Comparison of ENCODE assay signal across 20 cellular contexts in the genomic region with DNA sequence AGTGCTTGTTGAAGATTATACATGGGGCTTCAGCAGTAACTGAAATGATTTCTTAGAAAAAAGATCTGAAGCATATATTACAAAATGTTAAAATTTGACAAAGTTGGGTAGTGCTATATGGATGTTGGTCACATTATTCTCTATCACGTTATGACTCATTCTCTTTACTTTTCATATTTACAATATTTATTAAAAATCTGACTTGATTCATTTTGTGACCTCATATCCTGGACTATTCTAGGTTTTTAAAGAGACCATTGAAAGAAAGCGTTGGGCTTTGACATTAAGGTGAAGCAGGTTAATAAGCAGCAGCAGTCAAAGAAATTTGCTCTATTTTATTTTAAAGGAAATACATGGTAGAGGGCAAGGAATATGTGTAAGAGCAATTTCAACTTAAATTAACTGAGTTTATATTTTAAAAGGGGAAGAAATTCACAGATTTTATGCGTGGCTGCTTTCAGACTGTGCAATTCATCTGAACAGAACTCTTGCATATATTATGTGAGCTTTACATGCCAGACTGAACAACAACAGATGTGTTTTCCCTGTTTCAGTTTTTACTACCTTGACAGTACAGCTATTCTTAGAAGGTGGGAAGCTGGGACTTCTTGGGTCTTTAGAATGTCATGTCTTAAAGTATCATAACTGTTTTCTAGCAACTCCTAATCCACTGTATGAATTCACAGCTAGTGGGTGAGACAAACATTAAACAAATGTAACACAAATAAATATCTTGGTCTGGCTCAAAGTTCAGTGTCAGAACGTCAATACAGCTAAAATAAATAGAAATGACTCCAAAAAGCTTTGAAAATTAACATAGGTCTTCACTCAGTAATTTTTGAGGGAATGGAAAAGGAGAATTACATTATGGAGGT. TPM values are rescaled to one million over a fixed set of nuclear protein-coding genes. Genes with fewer than 3 reads are reported as not detected.
"Had no signal": no experiment of that assay in that cellular context is flagged by ENCODE, and none has a peak within 500 bp of the region (broad histone marks: within the 10 kb centered on the region; RNA-seq: fewer than 3 reads in every experiment).

No MANE protein-coding gene starts in this region.

- DNase-seq: effector memory CD8-positive, alpha-beta T cell; esophagus squamous epithelium; foreskin fibroblast; glutamatergic neuron; left colon; mammary epithelial cell; natural killer cell; posterior cingulate gyrus; small intestine; stimulated activated CD4-positive, alpha-beta T cell treated with anti-CD3 and anti-CD28 coated beads, Interleukin-12 subunit alpha, Interleukin-12 subunit beta, amount 100 ng/mL, for 4 hours; stimulated activated naive CD4-positive, alpha-beta T cell treated with Interleukin-2 at 50 U/mL for 16 hours; thyroid gland had no signal

- H3K9me3 ChIP-seq: thyroid gland had no signal

- H3K27ac ChIP-seq: esophagus squamous epithelium, gastroesophageal sphincter, right atrium auricular region, suprapubic skin, thyroid gland had no signal

- H3K27ac Mint-ChIP-seq: effector memory CD8-positive, alpha-beta T cell; natural killer cell; type B pancreatic cell had no signal

- ATAC-seq: effector memory CD8-positive, alpha-beta T cell; gastroesophageal sphincter; left colon; natural killer cell had no signal

- H3K4me1 ChIP-seq: gastroesophageal sphincter, suprapubic skin had no signal

- H3K36me3 ChIP-seq: esophagus squamous epithelium, gastroesophageal sphincter, right atrium auricular region, suprapubic skin, thyroid gland had no signal

- H3K4me3 Mint-ChIP-seq: effector memory CD8-positive, alpha-beta T cell; natural killer cell; neural crest cell; type B pancreatic cell had no signal

- H3K4me3 ChIP-seq: esophagus squamous epithelium, gastroesophageal sphincter, right atrium auricular region, suprapubic skin, thyroid gland had no signal

- H3K27me3 ChIP-seq: esophagus squamous epithelium, gastroesophageal sphincter, right atrium auricular region, suprapubic skin, thyroid gland had no signal

- H3K36me3 Mint-ChIP-seq: type B pancreatic cell had no signal

RNA-seq across cellular contexts. Expression of a gene that starts 10.4 kb away (rescaled TPM):
- total RNA-seq: epithelial cell of proximal tubule, osteocyte, pulmonary artery endothelial cell had no signal
- polyA plus RNA-seq: mammary epithelial cell had no signal
